13 cellular contexts compared by ENCODE assay signal in genomic region chr2:176518823-176519222, GRCh38.
DNase-seq lines count a peak whose midpoint lies in the region; ATAC-seq and TF ChIP-seq lines count a peak whose summit lies in the region.
"Had no signal": no experiment of that assay in that cellular context is flagged by ENCODE, and none has a peak within 500 bp of the region (broad histone marks: within the 10 kb centered on the region; RNA-seq: fewer than 3 reads in every experiment).

No MANE protein-coding gene starts in this region.

- H3K27ac ChIP-seq in aorta (ENCODE audit: low read depth in 1 of 2, low read length in 2 of 2): no peak overlapping the region
- no peak overlapping the region for H3K27ac ChIP-seq in CD8-positive, alpha-beta T cell (ENCODE audit: low read depth, low read length)
- H3K27ac ChIP-seq: epithelial cell of prostate had no signal

- H3K9me3 ChIP-seq in aorta (ENCODE audit: control insufficient read depth, low read length): peaks cover 1% of the 10 kb centered on the region
- no peaks in the 10 kb centered on the region for H3K9me3 ChIP-seq in CD8-positive, alpha-beta T cell (ENCODE audit: low read length)

- 34 to 36% methylated on average over 4 of the region's 4 CpGs for WGBS in aorta, 2 donors

- POLR2A ChIA-PET in CD8-positive, alpha-beta T cell (lab: Charles Lee): no interaction called here

- H3K4me1 Mint-ChIP-seq in CD8-positive, alpha-beta T cell (ENCODE audit: low read depth): peaks cover 13% of the 10 kb centered on the region

- H3K9me3 Mint-ChIP-seq in CD8-positive, alpha-beta T cell: no peaks in the 10 kb centered on the region
- H3K9me3 Mint-ChIP-seq: stimulated activated naive CD8-positive, alpha-beta T cell treated with anti-CD3 and anti-CD28 coated beads, Interleukin-15, amount 100 ng/mL, for 72 hours had no signal

- H3K36me3 ChIP-seq in aorta (ENCODE audit: control insufficient read depth in 1 of 2, insufficient read depth in 2 of 2, low read length in 1 of 2): no peaks in the 10 kb centered on the region
- H3K36me3 ChIP-seq in CD8-positive, alpha-beta T cell (ENCODE audit: insufficient read depth, low read length): no peaks in the 10 kb centered on the region

- ATAC-seq in Right ventricle myocardium inferior (peak; percentile 97), aorta (ENCODE audit: low FRiP score) (peak; percentile 46)
- ATAC-seq in CD8-positive, alpha-beta T cell: no peak
- ATAC-seq: stimulated activated naive CD8-positive, alpha-beta T cell treated with anti-CD3 and anti-CD28 coated beads, Interleukin-15, amount 100 ng/mL, for 72 hours had no signal

- no peak for TF ChIP-seq CTCF in CD8-positive, alpha-beta T cell (IDR thresholded peaks at IDR 0.05)

- H3K36me3 Mint-ChIP-seq in CD8-positive, alpha-beta T cell: no peaks in the 10 kb centered on the region

- H3K4me1 ChIP-seq in aorta (ENCODE audit: control insufficient read depth in 1 of 2, insufficient read depth in 2 of 2, low read length in 2 of 2): no peaks in the 10 kb centered on the region
- peaks cover 18% of the 10 kb centered on the region for H3K4me1 ChIP-seq in CD8-positive, alpha-beta T cell (ENCODE audit: insufficient read depth, low read length)

- H3K4me3 Mint-ChIP-seq in CD8-positive, alpha-beta T cell: no peak overlapping the region
- H3K4me3 Mint-ChIP-seq: stimulated activated naive CD8-positive, alpha-beta T cell treated with anti-CD3 and anti-CD28 coated beads, Interleukin-15, amount 100 ng/mL, for 72 hours had no signal

- intact Hi-C loops in Right ventricle myocardium inferior (cut with DNase I) (no loop called here), cardiac septum (cut with DNase I) (no loop called here), aorta (cut with DNase I) (no loop called here)
- intact Hi-C loops in CD8-positive, alpha-beta T cell (cut with DNase I, micrococcal nuclease): no loop called here

- no peak overlapping the region for H3K27ac Mint-ChIP-seq in CD8-positive, alpha-beta T cell
- H3K27ac Mint-ChIP-seq: stimulated activated naive CD8-positive, alpha-beta T cell treated with anti-CD3 and anti-CD28 coated beads, Interleukin-15, amount 100 ng/mL, for 72 hours had no signal

- no peaks in the 10 kb centered on the region for H3K27me3 ChIP-seq in aorta (ENCODE audit: control insufficient read depth in 1 of 2, insufficient read depth in 2 of 2, low read length in 1 of 2)
- H3K27me3 ChIP-seq in CD8-positive, alpha-beta T cell (ENCODE audit: insufficient read depth, low read length): no peaks in the 10 kb centered on the region

- no peak overlapping the region for H3K4me3 ChIP-seq in aorta (ENCODE audit: low read length in 2 of 2)
- H3K4me3 ChIP-seq in CD8-positive, alpha-beta T cell (ENCODE audit: low read depth, low read length): no peak overlapping the region
- H3K4me3 ChIP-seq: lung, smooth muscle cell had no signal

- CTCF ChIA-PET in CD8-positive, alpha-beta T cell (lab: Charles Lee): no interaction called here

- peaks cover 2% of the 10 kb centered on the region for H3K27me3 Mint-ChIP-seq in CD8-positive, alpha-beta T cell (ENCODE audit: low read depth)
- H3K27me3 Mint-ChIP-seq: stimulated activated naive CD8-positive, alpha-beta T cell treated with anti-CD3 and anti-CD28 coated beads, Interleukin-15, amount 100 ng/mL, for 72 hours had no signal

- DNase-seq in Right ventricle myocardium inferior (ENCODE audit: missing footprints): no peak
- no peak for DNase-seq in cardiac septum (ENCODE audit: low spot score)
- DNase-seq in dermis blood vessel endothelial cell: peak; percentile 99
- peak; percentile 41 for DNase-seq in iPS-NIHi7 (ENCODE audit: extremely low spot score)
- no peak for DNase-seq in aorta
- no peak for DNase-seq in COLO668 (lab: John Stamatoyannopoulos, UW; ENCODE audit: unreplicated experiment)
- no peak for DNase-seq in NCI-H82 treated with DMSO at 0.1 percent for 48 hours (lab: John Stamatoyannopoulos, UW; ENCODE audit: unreplicated experiment)
- DNase-seq in CD8-positive, alpha-beta T cell: no peak
- DNase-seq: NCI-H226; stimulated activated naive CD8-positive, alpha-beta T cell treated with anti-CD3 and anti-CD28 coated beads, Interleukin-15, amount 100 ng/mL, for 72 hours had no signal

Comparison
In these comparisons a context has a peak if more than half of its experiments do, and no peak if none do; other contexts are left out.
1. DNase-seq: peak in dermis blood vessel endothelial cell (single experiment) and iPS-NIHi7 (single experiment); none in Right ventricle myocardium inferior (single experiment), cardiac septum (single experiment), aorta (0 of 2), COLO668 (single experiment), NCI-H82 treated with DMSO at 0.1 percent for 48 hours (single experiment) and CD8-positive, alpha-beta T cell (0 of 7).